10 cellular contexts compared by ENCODE assay signal in genomic region chr6:111550195-111550594, GRCh38. TPM values are rescaled to one million over a fixed set of nuclear protein-coding genes. Genes with fewer than 3 reads are reported as not detected.
DNase-seq lines count a peak whose midpoint lies in the region; ATAC-seq and TF ChIP-seq lines count a peak whose summit lies in the region.
"Had no signal": no experiment of that assay in that cellular context is flagged by ENCODE, and none has a peak within 500 bp of the region (broad histone marks: within the 10 kb centered on the region; RNA-seq: fewer than 3 reads in every experiment).

No MANE protein-coding gene starts in this region.

- POLR2A ChIA-PET in HEK293 (lab: Yijun Ruan, JAX), result interaction anchor here (3.9 kb wide), 1 partner anchor 66 kb away, joined by 48 read pairs; the partner anchor contains the start of gene REV3L

- H3K27ac ChIP-seq in HEK293 (ENCODE audit: extremely low read depth, low read depth, low read length), result peak overlapping the region; percentile 96; the same call in 1 of the 2 replicates
- H3K27ac ChIP-seq in stomach, result peak overlapping the region in 4 of 5 donors; percentile 23 to 88 (median 70)
- H3K27ac ChIP-seq: BLaER1, SK-N-MC had no signal

- intact Hi-C loops in stomach (cut with DNase I; ENCODE audit: low total_unique reads), result no loop called here

- 89 to 100% (median 97%) methylated on average over 1 of the region's 1 CpG for WGBS in stomach, 5 donors

- H3K36me3 ChIP-seq in HEK293 (ENCODE audit: control insufficient read depth in 2 of 2, insufficient read depth in 1 of 2, low read length in 2 of 2) (no peaks in the 10 kb centered on the region), stomach (no peaks in the 10 kb centered on the region)

- DNase-seq in NCI-H69 (lab: John Stamatoyannopoulos, UW), result peak; percentile 60
- DNase-seq in left kidney (ENCODE audit: low read depth, low spot score), result peak; percentile 34
- no peak for DNase-seq in stomach
- DNase-seq in stimulated activated CD4-positive, alpha-beta T cell treated with anti-CD3 and anti-CD28 coated beads, Interleukin-2, amount 100 ng/mL, for 48 hours, result no peak
- no peak for DNase-seq in SIG-M5 treated with dmso at 0.1 percent for 504 hours (lab: John Stamatoyannopoulos, UW; ENCODE audit: unreplicated experiment)
- DNase-seq: Kasumi-1 had no signal

- no peak for ATAC-seq in GM21619 (IDR thresholded peaks at IDR 0.05; ENCODE audit: unreplicated experiment)

- CTCF ChIA-PET in HEK293 (lab: Yijun Ruan, JAX), result interaction anchor here (0.6 to 2.8 kb wide), 8 partner anchors 9 to 482 kb away, joined by 3 to 7 read pairs (median 4); partner anchors contain the start of gene TRAF3IP2

- no peak for TF ChIP-seq EP300 in stomach (IDR thresholded peaks at IDR 0.05)

- H3K9me3 ChIP-seq in HEK293 (ENCODE audit: control insufficient read depth, insufficient read depth, low read depth, low read length) (no peaks in the 10 kb centered on the region), stomach (no peaks in the 10 kb centered on the region)
- H3K9me3 ChIP-seq: BLaER1 had no signal

- H3K4me3 ChIP-seq in HEK293 (ENCODE audit: low read depth, low read length) (no peak overlapping the region), stomach (no peak overlapping the region)
- H3K4me3 ChIP-seq: BLaER1, SK-N-MC had no signal

- no peaks in the 10 kb centered on the region for H3K27me3 ChIP-seq in stomach
- H3K27me3 ChIP-seq: BLaER1 had no signal

- TF ChIP-seq CTCF in HEK293 (tag by site-specific recombination; IDR thresholded peaks at IDR 0.05), result no peak
- no peak for TF ChIP-seq CTCF in stomach (IDR thresholded peaks at IDR 0.05)

- peaks cover 36% of the 10 kb centered on the region for H3K4me1 ChIP-seq in HEK293 (ENCODE audit: control insufficient read depth, insufficient read depth, low read length)
- H3K4me1 ChIP-seq in stomach, result peaks cover 39 to 54% (median 45%) of the 10 kb centered on the region in 4 donors

- no peak for TF ChIP-seq POLR2A in stomach (IDR thresholded peaks at IDR 0.05)

TF ChIP-seq in HEK293, 187 proteins besides CTCF, POLR2A, EP300 and RAD21 (continues in another document):
- TF ChIP-seq ZNF580 (tag by site-specific recombination; IDR thresholded peaks at IDR 0.05), result 0 out of 2 replicates have a peak, but pooled peaks have one; percentile 35
- TF ChIP-seq ZNF843 (tag by site-specific recombination; IDR thresholded peaks at IDR 0.05), result peak; percentile 89
- TF ChIP-seq PRDM10 (tag by site-specific recombination; IDR thresholded peaks at IDR 0.05), result peak; percentile 75
- TF ChIP-seq ZNF76 (tag by site-specific recombination; IDR thresholded peaks at IDR 0.05; ENCODE audit: borderline replicate concordance, low read depth), result no peak
- peak; percentile 24; the same call in 1 of the 2 replicates for TF ChIP-seq ZNF10 (tag by site-specific recombination; IDR thresholded peaks at IDR 0.05)
- no peak for TF ChIP-seq ZNF530 (tag by site-specific recombination; IDR thresholded peaks at IDR 0.05; ENCODE audit: low read depth)
- TF ChIP-seq ZNF324 (tag by site-specific recombination; IDR thresholded peaks at IDR 0.05), result peak; percentile 54; the same call in 1 of the 2 replicates
- peak; percentile 72 for TF ChIP-seq WT1 (tag by site-specific recombination; IDR thresholded peaks at IDR 0.05)
- peak; percentile 64; the same call in 1 of the 2 replicates for TF ChIP-seq ZXDB (tag by site-specific recombination; IDR thresholded peaks at IDR 0.05)
- peak; percentile 97 for TF ChIP-seq ZNF664 (tag by site-specific recombination; IDR thresholded peaks at IDR 0.05)
- TF ChIP-seq ZNF639 (tag by site-specific recombination; IDR thresholded peaks at IDR 0.05), result peak; percentile 72
- TF ChIP-seq ZFP69B (tag by site-specific recombination; IDR thresholded peaks at IDR 0.05), result peak; percentile 59; the same call in 1 of the 2 replicates
- 0 out of 2 replicates have a peak, but pooled peaks have one; percentile 4 for TF ChIP-seq ZNF600 (tag by site-specific recombination; IDR thresholded peaks at IDR 0.05)
- TF ChIP-seq KLF10 (tag by site-specific recombination; IDR thresholded peaks at IDR 0.05), result peak; percentile 60; the same call in 1 of the 2 replicates
- peak; percentile 82 for TF ChIP-seq ZNF629 (tag by site-specific recombination; IDR thresholded peaks at IDR 0.05)
- peak; percentile 61; the same call in 1 of the 2 replicates for TF ChIP-seq BCL6B (tag by site-specific recombination; IDR thresholded peaks at IDR 0.05)
- peak; percentile 87 for TF ChIP-seq TCF7L2 (IDR thresholded peaks at IDR 0.05; ENCODE audit: borderline replicate concordance, low read depth, low read length)
- TF ChIP-seq ZEB2 (tag by site-specific recombination; IDR thresholded peaks at IDR 0.05), result peak; percentile 58; the same call in 1 of the 2 replicates
- TF ChIP-seq PRDM4 (tag by site-specific recombination; IDR thresholded peaks at IDR 0.05), result peak; percentile 62
- TF ChIP-seq IKZF3 (tag by site-specific recombination; IDR thresholded peaks at IDR 0.05), result peak; percentile 77
- TF ChIP-seq ZNF677 (tag by site-specific recombination; IDR thresholded peaks at IDR 0.05), result no peak
- TF ChIP-seq OSR2 (tag by site-specific recombination; IDR thresholded peaks at IDR 0.05), result peak; percentile 92
- no peak for TF ChIP-seq ZNF404 (tag by site-specific recombination; IDR thresholded peaks at IDR 0.05)

RNA-seq across cellular contexts. Expression of gene TRAF3IP2, which starts 55.5 kb away (rescaled TPM):
- total RNA-seq in stomach, result 10 to 100 TPM; 11.1 to 87.2 (median 23.5) TPM
- 10 to 100 TPM; 40.6 to 64.4 (median 62.5) TPM for polyA plus RNA-seq in stomach

Comparison
In these comparisons a context has a peak if more than half of its experiments do, and no peak if none do; other contexts are left out.
1. DNase-seq: peak in NCI-H69 (single experiment) and left kidney (single experiment); none in stomach (single experiment), stimulated activated CD4-positive, alpha-beta T cell treated with anti-CD3 and anti-CD28 coated beads, Interleukin-2, amount 100 ng/mL, for 48 hours (0 of 2) and SIG-M5 treated with dmso at 0.1 percent for 504 hours (single experiment).